Comparison of ENCODE assay signal across 8 cellular contexts in the genomic region with DNA sequence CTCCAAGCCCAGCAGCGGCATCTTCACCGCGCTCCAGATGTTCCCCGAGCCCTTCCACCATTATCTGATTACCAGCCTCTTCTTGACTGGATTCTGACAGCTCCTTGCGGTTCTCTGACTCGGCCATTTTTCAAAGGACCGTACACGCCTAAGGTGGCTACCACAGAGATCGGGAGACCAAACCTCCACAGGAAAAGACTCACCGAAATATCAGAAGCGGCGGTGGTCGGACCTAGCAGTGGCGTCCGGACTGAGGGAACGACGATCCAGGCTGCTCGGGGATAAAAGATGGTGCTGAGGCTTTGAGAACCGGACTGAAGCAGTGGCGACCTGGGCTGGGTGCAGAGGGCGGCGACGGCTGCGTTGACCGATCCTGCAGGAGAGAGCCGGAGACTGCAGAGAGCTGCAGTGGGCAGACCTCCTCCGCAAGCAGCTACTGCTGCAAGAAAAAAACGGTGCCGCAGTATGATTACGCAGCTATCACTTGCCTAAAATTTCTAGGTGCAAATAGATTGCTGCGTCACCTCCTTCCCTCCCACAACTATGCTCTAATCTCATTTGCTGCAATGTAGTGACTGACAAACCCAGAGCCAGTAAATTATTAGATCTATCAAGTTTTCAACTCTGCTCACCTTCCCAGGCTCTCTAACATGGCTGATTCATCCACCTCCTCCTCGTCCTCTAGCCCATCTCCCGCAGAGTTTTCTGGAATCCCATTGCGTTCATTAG. TPM values are rescaled to one million over a fixed set of nuclear protein-coding genes. Genes with fewer than 3 reads are reported as not detected.
DNase-seq lines count a peak whose midpoint lies in the region; ATAC-seq and TF ChIP-seq lines count a peak whose summit lies in the region.

A gene with protein sequence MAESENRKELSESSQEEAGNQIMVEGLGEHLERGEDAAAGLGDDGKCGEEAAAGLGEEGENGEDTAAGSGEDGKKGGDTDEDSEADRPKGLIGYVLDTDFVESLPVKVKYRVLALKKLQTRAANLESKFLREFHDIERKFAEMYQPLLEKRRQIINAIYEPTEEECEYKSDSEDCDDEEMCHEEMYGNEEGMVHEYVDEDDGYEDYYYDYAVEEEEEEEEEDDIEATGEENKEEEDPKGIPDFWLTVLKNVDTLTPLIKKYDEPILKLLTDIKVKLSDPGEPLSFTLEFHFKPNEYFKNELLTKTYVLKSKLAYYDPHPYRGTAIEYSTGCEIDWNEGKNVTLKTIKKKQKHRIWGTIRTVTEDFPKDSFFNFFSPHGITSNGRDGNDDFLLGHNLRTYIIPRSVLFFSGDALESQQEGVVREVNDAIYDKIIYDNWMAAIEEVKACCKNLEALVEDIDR (minus strand): TSS at position 486 of the 729 bp plus-strand sequence. CDS start 359 bp downstream, at position 127.

- DNase-seq in GM03348 (ENCODE audit: low spot score) (peak; percentile 8), astrocyte of the spinal cord (ENCODE audit: low read depth, low spot score) (peak; percentile 5), iPS DF 4.7 (ENCODE audit: extremely low read depth, low spot score) (peak; percentile 5), renal cortical epithelial cell (ENCODE audit: low read depth) (peak; percentile 56), LoVo (ENCODE audit: low spot score) (no peak), erythroblast (lab: John Stamatoyannopoulos, UW) (no peak)

- peak; percentile 75 for ATAC-seq in HG02610 (IDR thresholded peaks at IDR 0.05; ENCODE audit: unreplicated experiment)

- TF ChIP-seq CTCF in astrocyte of the spinal cord (IDR thresholded peaks at IDR 0.05; ENCODE audit: low read depth, low read length) = no peak

- in situ Hi-C loops in astrocyte of the spinal cord (cut with HindIII; ENCODE audit: low sequenced_read_pairs) = no loop called here

- TF ChIP-seq POLR2A in Raji (IDR thresholded peaks at IDR 0.05; ENCODE audit: insufficient read depth, low read depth, low read length) (peak; percentile 59; the same call in 1 of the 2 replicates), erythroblast (IDR thresholded peaks at IDR 0.05; ENCODE audit: low read length) (no peak)

- peak within 1 kb of the TSS; percentile 34 for H3K4me3 ChIP-seq in astrocyte of the spinal cord (ENCODE audit: low read depth, low read length)

RNA-seq across cellular contexts. Expression of the gene that starts here (rescaled TPM):
- total RNA-seq in renal cortical epithelial cell = 2.1 and 2.6 TPM in 2 replicates

Comparison
In these comparisons a context has a peak if more than half of its experiments do, and no peak if none do; other contexts are left out.
1. DNase-seq: peak in GM03348 (single experiment), astrocyte of the spinal cord (single experiment), iPS DF 4.7 (single experiment) and renal cortical epithelial cell (single experiment); none in LoVo (single experiment) and erythroblast (0 of 2).